ENCODE assay signal across 25 cellular contexts in genomic region chr15:45285413-45285812, GRCh38. TPM values are rescaled to one million over a fixed set of nuclear protein-coding genes. Genes with fewer than 3 reads are reported as not detected.
"Had no signal": no experiment of that assay in that cellular context is flagged by ENCODE, and none has a peak within 500 bp of the region (broad histone marks: within the 10 kb centered on the region; RNA-seq: fewer than 3 reads in every experiment).

No MANE protein-coding gene starts in this region.

- H3K27me3 ChIP-seq: brain microvascular endothelial cell had no signal

- H3K4me3 ChIP-seq: K562, PC-9 had no signal

- H3K27ac ChIP-seq: brain microvascular endothelial cell, PC-9, VCaP had no signal

- H3K4me1 Mint-ChIP-seq: activated CD4-positive, alpha-beta T cell treated with anti-CD3 and anti-CD28 coated beads, Interleukin-2, amount 10 ng/mL, durations not matched to agents 7 days and 5 days; activated T-helper 17 cell treated with anti-CD3 and anti-CD28 coated beads, Interleukin-2, amount 50 U/mL, for 72 hours had no signal

- FAIRE-seq: K562 had no signal

- H3K27me3 Mint-ChIP-seq: activated CD4-positive, alpha-beta T cell treated with anti-CD3 and anti-CD28 coated beads, Interleukin-2, amount 10 ng/mL, durations not matched to agents 7 days and 5 days had no signal

- H3K36me3 Mint-ChIP-seq: activated CD4-positive, alpha-beta memory T cell treated with anti-CD3 and anti-CD28 coated beads for 36 hours; activated naive CD8-positive, alpha-beta T cell had no signal

- H3K27ac Mint-ChIP-seq: activated CD4-positive, alpha-beta memory T cell treated with anti-CD3 and anti-CD28 coated beads for 36 hours; activated CD4-positive, alpha-beta T cell treated with anti-CD3 and anti-CD28 coated beads, Interleukin-2, amount 10 ng/mL, durations not matched to agents 7 days and 5 days; activated naive CD4-positive, alpha-beta T cell treated with anti-CD3 and anti-CD28 coated beads for 36 hours; activated naive CD8-positive, alpha-beta T cell; activated T-helper 17 cell treated with anti-CD3 and anti-CD28 coated beads, Interleukin-2, amount 50 U/mL, for 72 hours had no signal

- H3K9me3 Mint-ChIP-seq: activated CD4-positive, alpha-beta memory T cell treated with anti-CD3 and anti-CD28 coated beads for 36 hours; activated CD4-positive, alpha-beta T cell treated with anti-CD3 and anti-CD28 coated beads, Interleukin-2, amount 10 ng/mL, durations not matched to agents 7 days and 5 days; activated naive CD4-positive, alpha-beta T cell treated with anti-CD3 and anti-CD28 coated beads for 36 hours; activated T-cell treated with anti-CD3 and anti-CD28 coated beads, Interleukin-2, amount 50 U/mL, for 4 hours; activated T-helper 17 cell treated with anti-CD3 and anti-CD28 coated beads, Interleukin-2, amount 50 U/mL, for 72 hours had no signal

- DNase-seq: activated CD4-positive, alpha-beta memory T cell treated with anti-CD3 and anti-CD28 coated beads for 36 hours; activated CD4-positive, alpha-beta T cell treated with anti-CD3 and anti-CD28 coated beads, Interleukin-2, amount 10 ng/mL, durations not matched to agents 7 days and 5 days; activated CD4-positive, CD25-positive, alpha-beta regulatory T cell; activated CD8-positive, alpha-beta memory T cell treated with anti-CD3 and anti-CD28 coated beads for 24 hours; activated gamma-delta T cell; activated naive CD4-positive, alpha-beta T cell treated with anti-CD3 and anti-CD28 coated beads for 36 hours; activated T-cell treated with anti-CD3 and anti-CD28 coated beads, Interleukin-2, amount 50 U/mL, for 4 hours; brain microvascular endothelial cell; caudate nucleus; Karpas-422; NCI-H146; NCI-H187 treated with DMSO at 0.1 percent for 48 hours; NCI-H2171; NCI-H2227 treated with DMSO at 0.1 percent for 48 hours; NCI-H446 treated with DMSO at 0.1 percent for 48 hours; NCI-H524 treated with DMSO at 0.1 percent for 48 hours; NCI-H748 treated with DMSO at 0.1 percent for 48 hours; SK-N-SH; T-helper 1 cell had no signal

- H3K36me3 ChIP-seq: brain microvascular endothelial cell had no signal

- H3K9me3 ChIP-seq: SK-N-SH had no signal

- H3K4me3 Mint-ChIP-seq: activated CD4-positive, alpha-beta memory T cell treated with anti-CD3 and anti-CD28 coated beads for 36 hours; activated CD4-positive, alpha-beta T cell treated with anti-CD3 and anti-CD28 coated beads, Interleukin-2, amount 10 ng/mL, durations not matched to agents 7 days and 5 days; activated naive CD4-positive, alpha-beta T cell treated with anti-CD3 and anti-CD28 coated beads for 36 hours; activated naive CD8-positive, alpha-beta T cell; activated T-cell treated with anti-CD3 and anti-CD28 coated beads, Interleukin-2, amount 50 U/mL, for 4 hours; activated T-helper 17 cell treated with anti-CD3 and anti-CD28 coated beads, Interleukin-2, amount 50 U/mL, for 72 hours had no signal

- ATAC-seq: activated T-cell treated with anti-CD3 and anti-CD28 coated beads, Interleukin-2, amount 50 U/mL, for 4 hours; activated T-helper 17 cell treated with anti-CD3 and anti-CD28 coated beads, Interleukin-2, amount 50 U/mL, for 72 hours; K562 had no signal

RNA-seq across cellular contexts. Expression of gene SLC28A2, which starts 33.4 kb away (rescaled TPM):
- total RNA-seq: activated CD4-positive, alpha-beta memory T cell treated with anti-CD3 and anti-CD28 coated beads for 36 hours; activated CD4-positive, alpha-beta T cell treated with anti-CD3 and anti-CD28 coated beads, Interleukin-2, amount 10 ng/mL, durations not matched to agents 7 days and 5 days; activated naive CD4-positive, alpha-beta T cell treated with anti-CD3 and anti-CD28 coated beads for 36 hours; activated T-helper 17 cell treated with anti-CD3 and anti-CD28 coated beads, Interleukin-2, amount 50 U/mL, for 72 hours; K562; PC-9; T-helper 2 cell treated with Interferon-gamma antibody and Interleukin-4, amounts not matched to agents 100 ng/mL and 5 ng/mL, for 36 hours had no signal
- polyA plus RNA-seq: SK-N-SH had no signal
